27 cellular contexts compared by ENCODE assay signal in the genomic region with DNA sequence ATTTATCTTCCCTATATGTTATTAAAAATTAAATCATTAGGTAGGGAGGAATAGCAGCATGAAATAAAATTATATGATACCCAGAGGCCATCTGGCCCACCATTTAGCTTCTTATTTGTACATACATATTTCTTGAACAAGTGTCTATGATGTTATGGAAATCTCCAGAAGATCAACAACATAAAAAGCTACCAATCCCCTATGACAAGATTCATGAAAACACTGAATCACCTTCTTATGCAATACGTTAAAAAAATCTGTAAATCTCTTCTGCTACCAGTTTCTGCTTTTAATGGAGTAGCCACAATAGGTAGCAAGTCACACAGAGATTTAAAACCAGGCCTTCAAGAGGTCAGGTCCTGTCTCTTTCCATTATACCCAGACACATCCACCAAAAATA.
"Had no signal": no experiment of that assay in that cellular context is flagged by ENCODE, and none has a peak within 500 bp of the region (broad histone marks: within the 10 kb centered on the region; RNA-seq: fewer than 3 reads in every experiment).

No MANE protein-coding gene starts in this region.

- H3K27me3 ChIP-seq: breast epithelium, ovary, thyroid gland, upper lobe of left lung, vagina had no signal

- DNase-seq: activated CD4-positive, alpha-beta memory T cell treated with anti-CD3 and anti-CD28 coated beads, Interleukin-2, amount 10 ng/mL, durations not matched to agents 7 days and 5 days; activated CD4-positive, alpha-beta T cell treated with anti-CD3 and anti-CD28 coated beads, Interleukin-2, amount 10 ng/mL, durations not matched to agents 24 days and 14 days; activated CD4-positive, CD25-positive, alpha-beta regulatory T cell treated with anti-CD3 and anti-CD28 coated beads, Interleukin-2, amount 50 U/mL, for 72 hours; activated CD8-positive, alpha-beta memory T cell treated with anti-CD3 and anti-CD28 coated beads, Interleukin-2, amount 50 U/mL, for 48 hours; activated gamma-delta T cell treated with Interleukin-2 at 50 U/mL for 16 hours; activated naive CD4-positive, alpha-beta T cell treated with anti-CD3 and anti-CD28 coated beads, Interleukin-2, amount 50 U/mL, for 16 hours; activated T-cell treated with anti-CD3 and anti-CD28 coated beads, Interleukin-2, amount 50 U/mL, for 4 hours; cortex of kidney; effector memory CD8-positive, alpha-beta T cell; left cardiac atrium; left ventricle myocardium superior; naive thymus-derived CD4-positive, alpha-beta T cell; ovary; retina; stimulated activated CD4-positive, alpha-beta T cell treated with anti-CD3 and anti-CD28 coated beads, Interleukin-1b, Interleukin-23, amount 100 ng/mL, for 48 hours; stimulated activated CD4-positive, alpha-beta T cell treated with anti-CD3 and anti-CD28 coated beads, Interleukin-4, amount 100 ng/mL, for 4 hours; stimulated activated CD8-positive, alpha-beta memory T cell treated with anti-CD3 and anti-CD28 coated beads, Interleukin-4, amount 100 ng/mL, for 48 hours; stimulated activated naive CD8-positive, alpha-beta T cell treated with anti-CD3 and anti-CD28 coated beads, Interleukin-15, amount 100 ng/mL, for 72 hours; T-helper 2 cell; thyroid gland; upper lobe of left lung had no signal

- H3K36me3 ChIP-seq: breast epithelium, ovary, thyroid gland, upper lobe of left lung, vagina had no signal

- H3K9me3 ChIP-seq: breast epithelium, ovary, thyroid gland, upper lobe of left lung, vagina had no signal

- H3K27ac ChIP-seq: breast epithelium, ovary, thyroid gland, upper lobe of left lung, vagina had no signal

- ATAC-seq: activated T-cell treated with anti-CD3 and anti-CD28 coated beads, Interleukin-2, amount 50 U/mL, for 4 hours; activated T-helper 17 cell treated with anti-CD3 and anti-CD28 coated beads, Interleukin-2, amount 50 U/mL, for 72 hours; effector memory CD8-positive, alpha-beta T cell; left cardiac atrium; left ventricle myocardium superior; naive thymus-derived CD4-positive, alpha-beta T cell; sciatic nerve; stimulated activated memory B cell treated with anti-CD40 and anti-IgM and Interleukin-4, amounts not matched to agents 10 μg/mL and 1 μg/mL and 100 μg/mL, for 72 hours; stimulated activated naive CD8-positive, alpha-beta T cell treated with anti-CD3 and anti-CD28 coated beads, Interleukin-15, amount 100 ng/mL, for 72 hours had no signal

- H3K4me3 ChIP-seq: breast epithelium, ovary, smooth muscle cell, thyroid gland, upper lobe of left lung, vagina had no signal

- H3K4me1 ChIP-seq: breast epithelium, thyroid gland, upper lobe of left lung, vagina had no signal
